In the genomic region with DNA sequence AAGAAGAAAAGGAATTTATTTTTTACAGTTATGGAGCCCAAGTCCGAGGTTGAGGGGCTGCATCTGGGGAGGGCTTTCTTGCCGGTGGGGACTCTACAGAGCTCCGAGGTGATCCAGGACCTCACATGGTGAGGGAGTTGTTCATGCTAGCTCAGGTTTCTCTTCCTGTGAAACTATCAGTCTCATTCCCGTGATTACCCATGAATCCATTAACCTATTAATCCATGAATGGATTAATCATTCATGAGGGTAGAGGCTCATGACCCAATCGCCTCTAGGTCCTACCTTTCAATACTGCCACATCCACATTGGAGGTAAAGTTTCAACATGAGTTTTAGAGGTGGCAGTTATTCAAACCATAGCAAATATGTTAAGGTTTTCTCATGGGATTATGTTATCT, we compare ENCODE assay signal across 14 cellular contexts.
"Had no signal": no experiment of that assay in that cellular context is flagged by ENCODE, and none has a peak within 500 bp of the region (broad histone marks: within the 10 kb centered on the region; RNA-seq: fewer than 3 reads in every experiment).

No MANE protein-coding gene starts in this region.

- H3K27ac ChIP-seq: right atrium auricular region, thoracic aorta had no signal

- H3K36me3 ChIP-seq: right atrium auricular region, thoracic aorta had no signal

- H3K4me3 ChIP-seq: right atrium auricular region, thoracic aorta had no signal

- DNase-seq: activated CD4-positive, alpha-beta T cell treated with anti-CD3 and anti-CD28 coated beads, Interleukin-2, amount 50 U/mL, for 1 hour; activated CD8-positive, alpha-beta memory T cell treated with anti-CD3 and anti-CD28 coated beads for 24 hours; activated naive CD4-positive, alpha-beta T cell treated with Interleukin-2 at 50 U/mL for 16 hours; anterior cingulate cortex; dermis blood vessel endothelial cell; effector memory CD8-positive, alpha-beta T cell; erythroblast; kidney; left ventricle myocardium superior; mesenchymal stem cell; natural killer cell; stimulated activated naive CD8-positive, alpha-beta T cell treated with anti-CD3 and anti-CD28 coated beads, Interleukin-15, amount 100 ng/mL, for 72 hours had no signal

- H3K27me3 ChIP-seq: right atrium auricular region had no signal

- H3K9me3 ChIP-seq: right atrium auricular region, thoracic aorta had no signal

- ATAC-seq: effector memory CD8-positive, alpha-beta T cell; left ventricle myocardium superior; natural killer cell; stimulated activated naive CD8-positive, alpha-beta T cell treated with anti-CD3 and anti-CD28 coated beads, Interleukin-15, amount 100 ng/mL, for 72 hours had no signal

- FAIRE-seq: kidney had no signal
